Comparison of ENCODE assay signal across 12 cellular contexts in the genomic region with DNA sequence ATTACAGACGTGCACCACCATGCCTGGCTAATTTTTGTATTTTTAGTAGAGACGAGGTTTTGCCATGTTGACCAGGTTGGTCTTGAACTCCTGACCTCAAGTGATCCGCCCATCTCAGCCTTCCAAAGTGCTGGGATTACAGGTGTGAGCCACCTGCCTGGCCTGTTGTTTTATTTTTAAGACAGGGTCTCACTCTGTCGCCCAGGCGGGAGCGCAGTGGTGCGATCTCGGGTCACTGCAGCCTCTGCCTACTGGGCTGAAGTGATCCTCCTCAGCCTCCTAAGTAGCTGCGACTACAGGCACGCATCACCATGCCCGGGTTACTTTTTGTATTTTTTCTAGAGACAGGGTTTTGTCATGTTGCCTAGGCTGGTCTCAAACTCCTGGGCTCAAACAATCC. TPM values are rescaled to one million over a fixed set of nuclear protein-coding genes. Genes with fewer than 3 reads are reported as not detected.
DNase-seq lines count a peak whose midpoint lies in the region; ATAC-seq and TF ChIP-seq lines count a peak whose summit lies in the region.
"Not testable (repeated sequence)": the region's sequence is repeated elsewhere in the genome, so short reads cannot be mapped to it uniquely, and the experiment has no call there.
"Had no signal": no experiment of that assay in that cellular context is flagged by ENCODE, and none has a peak within 500 bp of the region (broad histone marks: within the 10 kb centered on the region; RNA-seq: fewer than 3 reads in every experiment).

No MANE protein-coding gene starts in this region.

- not testable (repeated sequence) for H3K9ac ChIP-seq in Loucy (ENCODE audit: low read depth, low read length, poor library complexity, severe bottlenecking); PC-3 (ENCODE audit: low read length)

- H3F3A ChIP-seq in Loucy (ENCODE audit: low read depth); PC-3 (ENCODE audit: low read length, unreplicated experiment): not testable (repeated sequence)

- not testable (repeated sequence) for H3K27ac Mint-ChIP-seq in WTC11; memory B cell; stimulated activated naive B cell treated with anti-CD40 and anti-IgM and Interleukin-4, amounts not matched to agents 10 μg/mL and 1 μg/mL and 100 μg/mL, for 72 hours
- peak overlapping the region; percentile 28 for H3K27ac Mint-ChIP-seq in MCF 10A (ENCODE audit: low read depth, unreplicated experiment)

- ATAC-seq in GM18511 (IDR thresholded peaks at IDR 0.05; ENCODE audit: unreplicated experiment) (peak; percentile 13), memory B cell (ENCODE audit: low read depth) (peak; percentile 6)
- not testable (repeated sequence) for ATAC-seq in PC-3, WTC11
- ATAC-seq in stimulated activated naive B cell treated with anti-CD40 and anti-IgM and Interleukin-4, amounts not matched to agents 10 μg/mL and 1 μg/mL and 100 μg/mL, for 72 hours (replicated peaks) = peak; percentile 14 to 19

- POLR2A ChIA-PET in PC-3 (lab: Charles Lee; ENCODE audit: unreplicated experiment) = interaction anchor here (1.1 kb wide), 1 partner anchor 24 kb away, joined by 47 read pairs; no protein-coding TSS in a partner anchor
- POLR2A ChIA-PET in WTC11 (lab: Charles Lee) = interaction anchor here (0.6 to 1.5 kb wide), 7 partner anchors 14 to 1519 kb away, joined by 3 to 7 read pairs (median 3); partner anchors contain the start of gene POMGNT1
- POLR2A ChIA-PET in MCF 10A (lab: Yijun Ruan, JAX) = interaction anchor here (0.6 to 3.1 kb wide), 11 partner anchors 16 to 129 kb away, joined by 3 to 66 read pairs (median 5); partner anchors contain the start of genes LURAP1 and PIK3R3

- H3K4me3 Mint-ChIP-seq in WTC11; MCF 10A (ENCODE audit: unreplicated experiment); memory B cell; stimulated activated naive B cell treated with anti-CD40 and anti-IgM and Interleukin-4, amounts not matched to agents 10 μg/mL and 1 μg/mL and 100 μg/mL, for 72 hours: not testable (repeated sequence)

- H4K20me1 ChIP-seq in Loucy (ENCODE audit: insufficient read depth, low read length, poor library complexity, severe bottlenecking); PC-3 (ENCODE audit: low read length): not testable (repeated sequence)

- not testable (repeated sequence) for H3K36me3 Mint-ChIP-seq in WTC11; MCF 10A (ENCODE audit: insufficient read depth, unreplicated experiment); memory B cell
- peaks cover 2 to 22% of the 10 kb centered on the region in 2 donors for H3K36me3 Mint-ChIP-seq in stimulated activated naive B cell treated with anti-CD40 and anti-IgM and Interleukin-4, amounts not matched to agents 10 μg/mL and 1 μg/mL and 100 μg/mL, for 72 hours

- H3K4me3 ChIP-seq in Loucy (ENCODE audit: low read length, poor library complexity, severe bottlenecking); PC-3 (ENCODE audit: low read length): not testable (repeated sequence)

- not testable (repeated sequence) for DNase-seq in PC-3; WTC11 (ENCODE audit: low spot score); MCF 10A (ENCODE audit: unreplicated experiment); memory B cell (ENCODE audit: low spot score in 2 of 2); stimulated activated naive B cell treated with anti-CD40 and anti-IgM and Interleukin-4, amounts not matched to agents 10 μg/mL and 1 μg/mL and 100 μg/mL, for 72 hours

- H3K9me3 ChIP-seq in Loucy (ENCODE audit: insufficient read depth, low read depth, low read length); PC-3 (ENCODE audit: low read length): not testable (repeated sequence)

- H3K27me3 ChIP-seq in Loucy (ENCODE audit: insufficient read depth, low read length, poor library complexity, severe bottlenecking); PC-3 (ENCODE audit: low read length): not testable (repeated sequence)

- 0 out of 2 replicates have a peak overlapping the region, but pooled peaks have one; percentile 99 for H2AFZ ChIP-seq in Loucy (ENCODE audit: low read length)
- H2AFZ ChIP-seq in PC-3 (ENCODE audit: low read length) = not testable (repeated sequence)

- TF ChIP-seq CTCF in Loucy (conservative IDR thresholded peaks at IDR 0.05; ENCODE audit: low read length); PC-3 (conservative IDR thresholded peaks at IDR 0.05; ENCODE audit: low read depth, low read length); WTC11 (IDR thresholded peaks at IDR 0.05); MCF 10A (IDR thresholded peaks at IDR 0.05; ENCODE audit: unreplicated experiment): not testable (repeated sequence)

- not testable (repeated sequence) for H3K4me1 ChIP-seq in Loucy (ENCODE audit: insufficient read depth, low read length, poor library complexity, severe bottlenecking); PC-3 (ENCODE audit: insufficient read depth, low read length)

- H3K4me1 Mint-ChIP-seq in WTC11 = peaks cover 33% of the 10 kb centered on the region
- H3K4me1 Mint-ChIP-seq in MCF 10A (ENCODE audit: insufficient read depth, unreplicated experiment) = peaks cover 17% of the 10 kb centered on the region
- not testable (repeated sequence) for H3K4me1 Mint-ChIP-seq in memory B cell; stimulated activated naive B cell treated with anti-CD40 and anti-IgM and Interleukin-4, amounts not matched to agents 10 μg/mL and 1 μg/mL and 100 μg/mL, for 72 hours

- not testable (repeated sequence) for H3K27ac ChIP-seq in PC-3 (ENCODE audit: low read length)

- intact Hi-C loops in PC-3 (cut with micrococcal nuclease) (loop anchor here (1.0 kb wide), 4 partner anchors 25 to 186 kb away; partner anchors contain the start of gene POMGNT1), MCF 10A (cut with micrococcal nuclease) (loop anchor here (1.0 to 5.0 kb wide), 4 partner anchors 24 to 186 kb away; partner anchors contain the start of genes PIK3R3 and POMGNT1)

- H3K9me3 Mint-ChIP-seq in WTC11; MCF 10A (ENCODE audit: unreplicated experiment); memory B cell; stimulated activated naive B cell treated with anti-CD40 and anti-IgM and Interleukin-4, amounts not matched to agents 10 μg/mL and 1 μg/mL and 100 μg/mL, for 72 hours: not testable (repeated sequence)

- not testable (repeated sequence) for H3K27me3 Mint-ChIP-seq in WTC11 (ENCODE audit: low read depth); MCF 10A (ENCODE audit: insufficient read depth, unreplicated experiment); memory B cell; stimulated activated naive B cell treated with anti-CD40 and anti-IgM and Interleukin-4, amounts not matched to agents 10 μg/mL and 1 μg/mL and 100 μg/mL, for 72 hours

- not testable (repeated sequence) for H3K9me2 ChIP-seq in Loucy (replicated peaks; ENCODE audit: low read depth, low read length); PC-3 (replicated peaks; ENCODE audit: low read length)

- H3K4me2 ChIP-seq in Loucy (ENCODE audit: low read depth, low read length, poor library complexity, severe bottlenecking) = not testable (repeated sequence)
- 0 out of 2 replicates have a peak overlapping the region, but pooled peaks have one; percentile 17 for H3K4me2 ChIP-seq in PC-3 (ENCODE audit: low read length)

- not testable (repeated sequence) for H3K36me3 ChIP-seq in Loucy (ENCODE audit: insufficient read depth, low read length); PC-3 (ENCODE audit: low read depth, low read length)

- not testable (repeated sequence) for H3K79me2 ChIP-seq in Loucy (ENCODE audit: insufficient read depth, low read length); PC-3 (ENCODE audit: low read length)

- CTCF ChIA-PET in PC-3 (lab: Charles Lee) (interaction anchor here (0.5 to 1.5 kb wide), 15 partner anchors 9 to 187 kb away, joined by 3 to 58 read pairs (median 4); partner anchors contain the start of genes PIK3R3 and RAD54L), WTC11 (lab: Charles Lee) (interaction anchor here (0.5 to 6.6 kb wide), 49 partner anchors 11 to 600 kb away, joined by 3 to 126 read pairs (median 4); partner anchors contain the start of genes LURAP1, PIK3R3, POMGNT1 and RAD54L), MCF 10A (lab: Yijun Ruan, JAX) (interaction anchor here (0.6 to 10.6 kb wide), 29 partner anchors 9 to 237 kb away, joined by 3 to 266 read pairs (median 8); partner anchors contain the start of genes LURAP1, POMGNT1, RAD54L and TSPAN1)

- BruUV-seq in PC-3 (replicated peaks; lab: Mats Ljungman, UMichigan); MCF 10A (replicated peaks; lab: Mats Ljungman, UMichigan): not testable (repeated sequence)

TF ChIP-seq in WTC11, 78 proteins besides CTCF, POLR2A, EP300 and RAD21:
- peak; percentile 78; the same call in 1 of the 2 replicates for TF ChIP-seq ZNF121 (CRISPR knock-in tag; IDR thresholded peaks at IDR 0.05)

RNA-seq across cellular contexts. Expression of gene LURAP1, which starts 19.9 kb away (rescaled TPM):
- total RNA-seq in PC-3 (2014; rRNA removed) = 0.29 TPM in 1 of 2 replicates, not detected in the other
- 3.8 to 4.0 TPM (median 4.0 TPM) in 3 replicates for total RNA-seq in WTC11 (2021)
- total RNA-seq in MCF 10A (2022) = 3.6 and 4.1 TPM in 2 replicates
- total RNA-seq: Calu3, NCI-H460 had no signal

RNA-seq across cellular contexts. Expression of gene RAD54L, which starts 24.5 kb away (rescaled TPM):
- total RNA-seq in PC-3 (2014; rRNA removed) (26.0 and 29.4 TPM in 2 replicates), WTC11 (2021) (51.2 to 54.7 TPM (median 53.7 TPM) in 3 replicates), MCF 10A (2022) (4.5 and 5.0 TPM in 2 replicates)

RNA-seq across cellular contexts. Expression of gene POMGNT1, which starts 24.8 kb away (rescaled TPM):
- total RNA-seq in PC-3 (2014; rRNA removed) (84.8 and 92.5 TPM in 2 replicates), WTC11 (2021) (42.5 to 43.2 TPM (median 43.2 TPM) in 3 replicates), MCF 10A (2022) (85.4 and 90.7 TPM in 2 replicates)

RNA-seq across cellular contexts. Expression of gene P3R3URF, which starts 46.8 kb away (rescaled TPM):
- not detected in 2 replicates for total RNA-seq in PC-3 (2014; rRNA removed)
- total RNA-seq in WTC11 (2021) = not detected in 3 replicates
- not detected in 2 replicates for total RNA-seq in MCF 10A (2022)
- total RNA-seq: Calu3, GM23248, H7, HFFc6, NCI-H460 had no signal

RNA-seq across cellular contexts. Expression of gene TSPAN1, which starts 48.2 kb away (rescaled TPM):
- total RNA-seq in PC-3 (2014; rRNA removed) (33.3 and 33.7 TPM in 2 replicates), WTC11 (2021) (0.50 to 0.69 TPM (median 0.57 TPM) in 3 replicates), MCF 10A (2022) (22.7 and 41.7 TPM in 2 replicates)
- total RNA-seq: GM23248, H7 had no signal
